Comparison of ENCODE assay signal across 13 cellular contexts in genomic region chr9:112620998-112621694, GRCh38.
"Had no signal": no experiment of that assay in that cellular context is flagged by ENCODE, and none has a peak within 500 bp of the region (broad histone marks: within the 10 kb centered on the region; RNA-seq: fewer than 3 reads in every experiment).

No MANE protein-coding gene starts in this region.

- H3K4me3 Mint-ChIP-seq: activated CD4-positive, alpha-beta T cell treated with anti-CD3 and anti-CD28 coated beads, Interleukin-2, amount 10 ng/mL, durations not matched to agents 7 days and 5 days; activated naive CD8-positive, alpha-beta T cell treated with anti-CD3 and anti-CD28 coated beads, Interleukin-2, amount 50 U/mL, for 24 hours; memory B cell; stimulated activated effector memory CD8-positive, alpha-beta T cell treated with anti-CD3 and anti-CD28 coated beads, Interleukin-12 subunit alpha, Interleukin-12 subunit beta, amount 100 ng/mL, for 72 hours; T-helper 1 cell treated with Interleukin-12 subunit alpha and Interleukin-12 subunit beta and Interleukin-4 antibody, amounts not matched to agents 30 μg/mL and 1 μg/mL, for 36 hours had no signal

- ATAC-seq: activated naive CD8-positive, alpha-beta T cell treated with anti-CD3 and anti-CD28 coated beads, Interleukin-2, amount 50 U/mL, for 24 hours; foreskin keratinocyte; heart left ventricle; stimulated activated effector memory CD8-positive, alpha-beta T cell treated with anti-CD3 and anti-CD28 coated beads, Interleukin-12 subunit alpha, Interleukin-12 subunit beta, amount 100 ng/mL, for 72 hours had no signal

- H3K27me3 Mint-ChIP-seq: activated CD4-positive, alpha-beta T cell treated with anti-CD3 and anti-CD28 coated beads, Interleukin-2, amount 10 ng/mL, durations not matched to agents 7 days and 5 days; activated naive CD8-positive, alpha-beta T cell treated with anti-CD3 and anti-CD28 coated beads, Interleukin-2, amount 50 U/mL, for 24 hours; memory B cell had no signal

- H3K9me3 Mint-ChIP-seq: activated CD4-positive, alpha-beta T cell treated with anti-CD3 and anti-CD28 coated beads, Interleukin-2, amount 10 ng/mL, durations not matched to agents 7 days and 5 days; activated naive CD8-positive, alpha-beta T cell treated with anti-CD3 and anti-CD28 coated beads, Interleukin-2, amount 50 U/mL, for 24 hours; memory B cell; stimulated activated effector memory CD8-positive, alpha-beta T cell treated with anti-CD3 and anti-CD28 coated beads, Interleukin-12 subunit alpha, Interleukin-12 subunit beta, amount 100 ng/mL, for 72 hours; T-helper 1 cell treated with Interleukin-12 subunit alpha and Interleukin-12 subunit beta and Interleukin-4 antibody, amounts not matched to agents 30 μg/mL and 1 μg/mL, for 36 hours had no signal

- H3K36me3 ChIP-seq: transverse colon had no signal

- FAIRE-seq: astrocyte had no signal

- H3K4me1 Mint-ChIP-seq: activated CD4-positive, alpha-beta T cell treated with anti-CD3 and anti-CD28 coated beads, Interleukin-2, amount 10 ng/mL, durations not matched to agents 7 days and 5 days; activated naive CD8-positive, alpha-beta T cell treated with anti-CD3 and anti-CD28 coated beads, Interleukin-2, amount 50 U/mL, for 24 hours; stimulated activated effector memory CD8-positive, alpha-beta T cell treated with anti-CD3 and anti-CD28 coated beads, Interleukin-12 subunit alpha, Interleukin-12 subunit beta, amount 100 ng/mL, for 72 hours had no signal

- H3K4me1 ChIP-seq: foreskin keratinocyte, transverse colon had no signal

- H3K27me3 ChIP-seq: foreskin keratinocyte, heart left ventricle, transverse colon had no signal

- DNase-seq: activated CD4-positive, alpha-beta T cell treated with anti-CD3 and anti-CD28 coated beads, Interleukin-2, amount 10 ng/mL, durations not matched to agents 7 days and 5 days; activated CD4-positive, CD25-positive, alpha-beta regulatory T cell; activated CD8-positive, alpha-beta memory T cell treated with anti-CD3 and anti-CD28 coated beads for 24 hours; activated naive CD4-positive, alpha-beta T cell treated with Interleukin-2 at 50 U/mL for 16 hours; activated naive CD8-positive, alpha-beta T cell treated with anti-CD3 and anti-CD28 coated beads, Interleukin-2, amount 50 U/mL, for 24 hours; foreskin keratinocyte; heart left ventricle; substantia nigra; transverse colon had no signal

- H3K4me3 ChIP-seq: heart left ventricle, transverse colon had no signal

- H3K27ac ChIP-seq: foreskin keratinocyte, heart left ventricle, transverse colon had no signal

- H3K27ac Mint-ChIP-seq: activated CD4-positive, alpha-beta T cell treated with anti-CD3 and anti-CD28 coated beads, Interleukin-2, amount 10 ng/mL, durations not matched to agents 7 days and 5 days; activated naive CD8-positive, alpha-beta T cell treated with anti-CD3 and anti-CD28 coated beads, Interleukin-2, amount 50 U/mL, for 24 hours; memory B cell; stimulated activated effector memory CD8-positive, alpha-beta T cell treated with anti-CD3 and anti-CD28 coated beads, Interleukin-12 subunit alpha, Interleukin-12 subunit beta, amount 100 ng/mL, for 72 hours; T-helper 1 cell treated with Interleukin-12 subunit alpha and Interleukin-12 subunit beta and Interleukin-4 antibody, amounts not matched to agents 30 μg/mL and 1 μg/mL, for 36 hours had no signal

- H3K36me3 Mint-ChIP-seq: memory B cell; stimulated activated effector memory CD8-positive, alpha-beta T cell treated with anti-CD3 and anti-CD28 coated beads, Interleukin-12 subunit alpha, Interleukin-12 subunit beta, amount 100 ng/mL, for 72 hours had no signal

- H3K9me3 ChIP-seq: heart left ventricle, transverse colon had no signal
